ENCODE assay signal across 8 cellular contexts in genomic region chr12:91361864-91362263, GRCh38.
A peak's percentile ranks its signal among the peaks of the same experiment; 100 is the strongest.
DNase-seq lines count a peak whose midpoint lies in the region; ATAC-seq, FAIRE-seq and TF ChIP-seq lines count a peak whose summit lies in the region.

No MANE protein-coding gene starts in this region.

- intact Hi-C loops in breast epithelium (cut with DNase I; ENCODE audit: low total_unique reads), result no loop called here
- intact Hi-C loops in lower lobe of right lung (cut with DNase I), result no loop called here

- FAIRE-seq in GM19239 (lab: Jason Lieb, UNC), result peak; percentile 65

- H3K4me1 ChIP-seq in breast epithelium, result no peaks in the 10 kb centered on the region
- H3K4me1 ChIP-seq in lower lobe of right lung, result no peaks in the 10 kb centered on the region

- H3K27ac ChIP-seq in breast epithelium (no peak overlapping the region), lower lobe of right lung (no peak overlapping the region), substantia nigra (ENCODE audit: low read depth, low read length, poor library complexity, severe bottlenecking) (no peak overlapping the region)

- H3K36me3 ChIP-seq in breast epithelium, result no peaks in the 10 kb centered on the region
- no peaks in the 10 kb centered on the region for H3K36me3 ChIP-seq in lower lobe of right lung

- H3K27me3 ChIP-seq in breast epithelium (no peaks in the 10 kb centered on the region), lower lobe of right lung (ENCODE audit: low read depth) (no peaks in the 10 kb centered on the region)

- TF ChIP-seq POLR2A in breast epithelium (IDR thresholded peaks at IDR 0.05), result no peak

- ATAC-seq in lower lobe of right lung (peak in 1 of 2 donors; percentile 61), HG03095 (IDR thresholded peaks at IDR 0.05; ENCODE audit: unreplicated experiment) (no peak)

- DNase-seq in AG10803 (ENCODE audit: low read depth) (peak; percentile 57), GM19239 (ENCODE audit: insufficient read length, low spot score) (no peak), NCI-H2227 (lab: John Stamatoyannopoulos, UW; ENCODE audit: unreplicated experiment) (peak; percentile 70), breast epithelium (ENCODE audit: low spot score in 2 of 2) (no peak), lower lobe of right lung (no peak), substantia nigra (lab: John Stamatoyannopoulos, UW) (no peak), activated gamma-delta T cell treated with Interleukin-2 at 50 U/mL for 16 hours (no peak)

- H3K4me3 ChIP-seq in AG10803 (ENCODE audit: low read length) (no peak overlapping the region), breast epithelium (peak overlapping the region in 1 of 3 donors; percentile 29), lower lobe of right lung (no peak overlapping the region)

- H3K9me3 ChIP-seq in breast epithelium (no peaks in the 10 kb centered on the region), lower lobe of right lung (no peaks in the 10 kb centered on the region)

- TF ChIP-seq CTCF in AG10803 (conservative IDR thresholded peaks at IDR 0.05; ENCODE audit: low read length), result peak; percentile 72
- TF ChIP-seq CTCF in breast epithelium (IDR thresholded peaks at IDR 0.05), result peak; percentile 71 to 81 (median 77)
- peak; percentile 66 for TF ChIP-seq CTCF in lower lobe of right lung (IDR thresholded peaks at IDR 0.05)

Comparison
In these comparisons a context has a peak if more than half of its experiments do, and no peak if none do; other contexts are left out.
1. DNase-seq: peak in AG10803 (single experiment) and NCI-H2227 (single experiment); none in GM19239 (single experiment), breast epithelium (0 of 2), lower lobe of right lung (single experiment), substantia nigra (0 of 49) and activated gamma-delta T cell treated with Interleukin-2 at 50 U/mL for 16 hours (single experiment).
2. Peak in every context shown above with its lines, with median percentiles within 50 percentile points of each other: CTCF ChIP-seq.